In genomic region chr19:45423589-45424190, GRCh38 we compare ENCODE assay signal across 1 cellular context.
A peak's percentile ranks its signal among the peaks of the same experiment; 100 is the strongest.
TF ChIP-seq lines count a peak whose summit lies in the region.

ERCC1 (minus strand) TSS chr19:45423917; CDS start chr19:45423374, 543 bp downstream.

TF ChIP-seq in IMR-90, 13 proteins besides CTCF, POLR2A, EP300 and RAD21:
- TF ChIP-seq MXI1 (IDR thresholded peaks at IDR 0.05; ENCODE audit: borderline replicate concordance, low read depth, low read length) (peak; percentile 26; the same call in 1 of the 2 replicates), CHD1 (IDR thresholded peaks at IDR 0.05; ENCODE audit: low read depth, low read length) (no peak; the same call in 1 of the 2 replicates), MAZ (IDR thresholded peaks at IDR 0.05; ENCODE audit: borderline replicate concordance, low read depth, low read length) (peak; percentile 86)
TF ChIP-seq in IMR-90: peak in this region for 2.
